ENCODE assay signal across 18 cellular contexts in genomic region chr13:52736891-52737290, GRCh38. TPM values are rescaled to one million over a fixed set of nuclear protein-coding genes. Genes with fewer than 3 reads are reported as not detected.
DNase-seq lines count a peak whose midpoint lies in the region; ATAC-seq and TF ChIP-seq lines count a peak whose summit lies in the region.
"Had no signal": no experiment of that assay in that cellular context is flagged by ENCODE, and none has a peak within 500 bp of the region (broad histone marks: within the 10 kb centered on the region; RNA-seq: fewer than 3 reads in every experiment).

No MANE protein-coding gene starts in this region.

- H3K4me3 Mint-ChIP-seq in T-helper 2 cell treated with Interferon-gamma antibody and Interleukin-4, amounts not matched to agents 5 μg/mL and 100 μg/mL, for 36 hours = no peak overlapping the region
- H3K4me3 Mint-ChIP-seq: CD4-positive, CD25-positive, alpha-beta regulatory T cell had no signal

- DNase-seq in H7 (peak; percentile 31), WERI-Rb-1 (peak; percentile 25), left lobe of liver (ENCODE audit: low spot score) (no peak)
- DNase-seq in T-helper 2 cell treated with Interferon-gamma antibody and Interleukin-4, amounts not matched to agents 5 μg/mL and 100 μg/mL, for 36 hours (ENCODE audit: low spot score) = no peak
- DNase-seq in activated T-cell treated with anti-CD3 and anti-CD28 coated beads, Interleukin-2, amount 50 U/mL, for 48 hours = no peak
- DNase-seq: ACHN; CD4-positive, CD25-positive, alpha-beta regulatory T cell; DMS 273 treated with DMSO at 0.1 percent for 48 hours; DMS79; GOT3 had no signal

- H3K4me2 ChIP-seq in neural cell (ENCODE audit: low read length) = no peak overlapping the region
- H3K4me2 ChIP-seq: BLaER1 treated with 17β-estradiol and CSF1 and Interleukin-3, amounts not matched to agents 10 nM and 100 nM had no signal

- H3K4me1 ChIP-seq in HUES64 (ENCODE audit: insufficient read depth, low read length) = peaks cover 40% of the 10 kb centered on the region

- H3K4me1 Mint-ChIP-seq in T-helper 2 cell treated with Interferon-gamma antibody and Interleukin-4, amounts not matched to agents 5 μg/mL and 100 μg/mL, for 36 hours (ENCODE audit: low read depth) = no peaks in the 10 kb centered on the region

- no peak overlapping the region for H3K9ac ChIP-seq in HUES64 (ENCODE audit: low read depth, low read length)
- H3K9ac ChIP-seq in neural cell (ENCODE audit: low read length) = peak overlapping the region; percentile 53
- H3K9ac ChIP-seq: BLaER1 treated with 17β-estradiol and CSF1 and Interleukin-3, amounts not matched to agents 10 nM and 100 nM had no signal

- peaks cover 3% of the 10 kb centered on the region for H3K36me3 ChIP-seq in H7 (replicated peaks; ENCODE audit: control insufficient read depth, insufficient read depth, low read length)
- H3K36me3 ChIP-seq in HUES64 (ENCODE audit: insufficient read depth, low read length) = peaks cover 22% of the 10 kb centered on the region
- H3K36me3 ChIP-seq in WERI-Rb-1 = no peaks in the 10 kb centered on the region
- H3K36me3 ChIP-seq in neural cell (ENCODE audit: insufficient read depth, low read length) = no peaks in the 10 kb centered on the region

- no peak overlapping the region for H3K4me3 ChIP-seq in H7 (ENCODE audit: insufficient read depth, low read depth, low read length)
- peak overlapping the region; percentile 70; the same call in 1 of the 2 replicates for H3K4me3 ChIP-seq in HUES64 (ENCODE audit: low read length)
- H3K4me3 ChIP-seq in WERI-Rb-1 (ENCODE audit: low read depth, low read length) = no peak overlapping the region
- peak overlapping the region; percentile 31 for H3K4me3 ChIP-seq in neural cell (ENCODE audit: low read length)
- H3K4me3 ChIP-seq: BLaER1 treated with 17β-estradiol and CSF1 and Interleukin-3, amounts not matched to agents 10 nM and 100 nM; GM12878; K562 had no signal

- H3K9me3 ChIP-seq in HUES64 (ENCODE audit: insufficient read depth, low read depth, low read length) (no peaks in the 10 kb centered on the region), WERI-Rb-1 (ENCODE audit: severe bottlenecking) (no peaks in the 10 kb centered on the region), neural cell (ENCODE audit: low read length) (no peaks in the 10 kb centered on the region)

- H3K27me3 ChIP-seq in H7 (ENCODE audit: control insufficient read depth, insufficient read depth, low read length) = peaks cover 5% of the 10 kb centered on the region; the same call in 1 of the 2 replicates
- peaks cover 20% of the 10 kb centered on the region for H3K27me3 ChIP-seq in HUES64 (ENCODE audit: insufficient read depth, low read length)
- H3K27me3 ChIP-seq in WERI-Rb-1 (ENCODE audit: insufficient read depth, low read depth, severe bottlenecking) = no peaks in the 10 kb centered on the region
- H3K27me3 ChIP-seq in neural cell (ENCODE audit: insufficient read depth, low read depth, low read length) = peaks cover 28% of the 10 kb centered on the region

- H3F3A ChIP-seq in neural cell (ENCODE audit: insufficient read depth, low read length, poor library complexity, severe bottlenecking) = peaks cover 2% of the 10 kb centered on the region

- TF ChIP-seq CTCF in WERI-Rb-1 (IDR thresholded peaks at IDR 0.05; ENCODE audit: low read depth, low read length) (no peak), neural cell (IDR thresholded peaks at IDR 0.05; ENCODE audit: poor library complexity, severe bottlenecking) (no peak)

- no peaks in the 10 kb centered on the region for H3K36me3 Mint-ChIP-seq in T-helper 2 cell treated with Interferon-gamma antibody and Interleukin-4, amounts not matched to agents 5 μg/mL and 100 μg/mL, for 36 hours (ENCODE audit: low read depth)
- H3K36me3 Mint-ChIP-seq: CD4-positive, CD25-positive, alpha-beta regulatory T cell had no signal

- no peaks in the 10 kb centered on the region for H3K9me2 ChIP-seq in neural cell (ENCODE audit: insufficient read depth, low read length)

- H3K27me3 Mint-ChIP-seq in T-helper 2 cell treated with Interferon-gamma antibody and Interleukin-4, amounts not matched to agents 5 μg/mL and 100 μg/mL, for 36 hours (ENCODE audit: low read depth) = peaks cover 37% of the 10 kb centered on the region

- no peak overlapping the region for H3K27ac Mint-ChIP-seq in T-helper 2 cell treated with Interferon-gamma antibody and Interleukin-4, amounts not matched to agents 5 μg/mL and 100 μg/mL, for 36 hours
- H3K27ac Mint-ChIP-seq: CD4-positive, CD25-positive, alpha-beta regulatory T cell had no signal

- H3K9me3 Mint-ChIP-seq in T-helper 2 cell treated with Interferon-gamma antibody and Interleukin-4, amounts not matched to agents 5 μg/mL and 100 μg/mL, for 36 hours = no peaks in the 10 kb centered on the region

- no peak for ATAC-seq in left lobe of liver
- ATAC-seq: GM12878, K562 had no signal

- H3K79me2 ChIP-seq in neural cell (replicated peaks; ENCODE audit: insufficient read depth, low read length) = no peaks in the 10 kb centered on the region

- WGBS in HUES64 = 67% methylated on average over 2 of the region's 2 CpGs

- H3K27ac ChIP-seq in HUES64 (ENCODE audit: low read depth, low read length) (peak overlapping the region; percentile 87; the same call in 1 of the 2 replicates), WERI-Rb-1 (no peak overlapping the region), neural cell (ENCODE audit: low read length) (peak overlapping the region; percentile 86)
- H3K27ac ChIP-seq: BLaER1 treated with 17β-estradiol and CSF1 and Interleukin-3, amounts not matched to agents 10 nM and 100 nM had no signal

- no peaks in the 10 kb centered on the region for H4K20me1 ChIP-seq in neural cell (ENCODE audit: insufficient read depth)
- H4K20me1 ChIP-seq: BLaER1 treated with 17β-estradiol and CSF1 and Interleukin-3, amounts not matched to agents 10 nM and 100 nM had no signal

- H2AFZ ChIP-seq in neural cell (ENCODE audit: low read depth, low read length) = no peak overlapping the region

- no peak for TF ChIP-seq EP300 in neural cell (conservative IDR thresholded peaks at IDR 0.05; ENCODE audit: poor library complexity, severe bottlenecking)

- TF ChIP-seq RAD21 in neural cell (conservative IDR thresholded peaks at IDR 0.05) = no peak

TF ChIP-seq in neural cell, 6 proteins besides CTCF, POLR2A, EP300 and RAD21:
- no peak for TF ChIP-seq REST (IDR thresholded peaks at IDR 0.05; ENCODE audit: borderline replicate concordance)
- no peak for TF ChIP-seq EZH2 (IDR thresholded peaks at IDR 0.05; ENCODE audit: borderline replicate concordance, insufficient read depth, low read length, poor library complexity, severe bottlenecking)
- TF ChIP-seq MXI1 (conservative IDR thresholded peaks at IDR 0.05; ENCODE audit: poor library complexity, severe bottlenecking) = no peak
- no peak for TF ChIP-seq POLR2AphosphoS5 (IDR thresholded peaks at IDR 0.05)
- TF ChIP-seq TAF1 (IDR thresholded peaks at IDR 0.05; ENCODE audit: low read depth) = no peak
- TF ChIP-seq SMC3 (conservative IDR thresholded peaks at IDR 0.05; ENCODE audit: poor library complexity) = no peak

RNA-seq across cellular contexts. Expression of gene CNMD, which starts 2.7 kb away (rescaled TPM):
- 42.6 and 51.7 TPM in 2 replicates for total RNA-seq in H7 (2014; rRNA removed; shearing (Covaris generic))
- 69.7 TPM for polyA plus RNA-seq in HUES64 (2013, experiment 1 of 2)
- 63.9 TPM for polyA plus RNA-seq in HUES64 (2013, experiment 2 of 2)
- polyA plus RNA-seq in neural cell = 2.2 TPM in 1 of 2 replicates, not detected in the other
- polyA minus RNA-seq in neural cell = 0.49 TPM in 1 of 2 replicates, not detected in the other
- not detected for total RNA-seq in left lobe of liver
- total RNA-seq: A172; CD4-positive, CD25-positive, alpha-beta regulatory T cell; G401; HT1080; K562 had no signal
- polyA plus RNA-seq: K562 had no signal

Comparison
In these comparisons a context has a peak if more than half of its experiments do, and no peak if none do; other contexts are left out.
1. DNase-seq: peak in H7 (single experiment) and WERI-Rb-1 (single experiment); none in left lobe of liver (single experiment), T-helper 2 cell treated with Interferon-gamma antibody and Interleukin-4, amounts not matched to agents 5 μg/mL and 100 μg/mL, for 36 hours (single experiment) and activated T-cell treated with anti-CD3 and anti-CD28 coated beads, Interleukin-2, amount 50 U/mL, for 48 hours (0 of 2).
2. H3K4me3 ChIP-seq: peak in HUES64 (single experiment) and neural cell (single experiment); none in H7 (single experiment) and WERI-Rb-1 (single experiment).
3. RNA of gene CNMD, which starts 2.7 kb away (total RNA-seq): 42.6 to 51.7 TPM in H7; not detected in left lobe of liver (single experiment); every median in the first group is over 10 times any median in the second.